Comparison of ENCODE assay signal across 18 cellular contexts in genomic region chr12:50388793-50389192, GRCh38. TPM values are rescaled to one million over a fixed set of nuclear protein-coding genes. Genes with fewer than 3 reads are reported as not detected.
"Had no signal": no experiment of that assay in that cellular context is flagged by ENCODE, and none has a peak within 500 bp of the region (broad histone marks: within the 10 kb centered on the region; RNA-seq: fewer than 3 reads in every experiment).

No MANE protein-coding gene starts in this region.

RNA-seq across cellular contexts. Expression of gene FAM186A, which starts 7.6 kb away (rescaled TPM):
- total RNA-seq: activated CD4-positive, alpha-beta memory T cell treated with anti-CD3 and anti-CD28 coated beads, Interleukin-2, amount 10 ng/mL, durations not matched to agents 7 days and 5 days; activated CD4-positive, alpha-beta T cell treated with anti-CD3 and anti-CD28 coated beads, Interleukin-2, amount 10 ng/mL, durations not matched to agents 7 days and 5 days; activated naive CD4-positive, alpha-beta T cell treated with anti-CD3 and anti-CD28 coated beads for 36 hours; activated naive CD8-positive, alpha-beta T cell treated with anti-CD3 and anti-CD28 coated beads for 36 hours; activated T-helper 1 cell treated with anti-CD3 and anti-CD28 coated beads, Interleukin-12 subunit alpha, Interleukin-12 subunit beta, Interleukin-2, Interleukin-4 antibody, amounts not matched to agents 30 ng/mL and 10 ng/mL and 1 ng/mL, durations not matched to agents 14 hours and 24 hours and 36 hours; activated T-helper 2 cell treated with anti-CD3 and anti-CD28 coated beads, Interferon-gamma antibody, Interleukin-2, Interleukin-4, amounts not matched to agents 10 μg/mL and 5 μg/mL and 100 μg/mL, durations not matched to agents 14 hours and 24 hours and 36 hours; adrenal gland; aorta; body of pancreas; chondrocyte; dermis blood vessel endothelial cell; endothelial cell of umbilical vein; esophagus squamous epithelium; gastroesophageal sphincter; glomerular endothelial cell; heart right ventricle; T-helper 1 cell treated with Interleukin-12 subunit alpha and Interleukin-12 subunit beta and Interleukin-4 antibody, amounts not matched to agents 30 ng/mL and 1 ng/mL, for 36 hours had no signal
- polyA plus RNA-seq: endothelial cell of umbilical vein, fibroblast of lung, heart right ventricle had no signal
